In the genomic region with DNA sequence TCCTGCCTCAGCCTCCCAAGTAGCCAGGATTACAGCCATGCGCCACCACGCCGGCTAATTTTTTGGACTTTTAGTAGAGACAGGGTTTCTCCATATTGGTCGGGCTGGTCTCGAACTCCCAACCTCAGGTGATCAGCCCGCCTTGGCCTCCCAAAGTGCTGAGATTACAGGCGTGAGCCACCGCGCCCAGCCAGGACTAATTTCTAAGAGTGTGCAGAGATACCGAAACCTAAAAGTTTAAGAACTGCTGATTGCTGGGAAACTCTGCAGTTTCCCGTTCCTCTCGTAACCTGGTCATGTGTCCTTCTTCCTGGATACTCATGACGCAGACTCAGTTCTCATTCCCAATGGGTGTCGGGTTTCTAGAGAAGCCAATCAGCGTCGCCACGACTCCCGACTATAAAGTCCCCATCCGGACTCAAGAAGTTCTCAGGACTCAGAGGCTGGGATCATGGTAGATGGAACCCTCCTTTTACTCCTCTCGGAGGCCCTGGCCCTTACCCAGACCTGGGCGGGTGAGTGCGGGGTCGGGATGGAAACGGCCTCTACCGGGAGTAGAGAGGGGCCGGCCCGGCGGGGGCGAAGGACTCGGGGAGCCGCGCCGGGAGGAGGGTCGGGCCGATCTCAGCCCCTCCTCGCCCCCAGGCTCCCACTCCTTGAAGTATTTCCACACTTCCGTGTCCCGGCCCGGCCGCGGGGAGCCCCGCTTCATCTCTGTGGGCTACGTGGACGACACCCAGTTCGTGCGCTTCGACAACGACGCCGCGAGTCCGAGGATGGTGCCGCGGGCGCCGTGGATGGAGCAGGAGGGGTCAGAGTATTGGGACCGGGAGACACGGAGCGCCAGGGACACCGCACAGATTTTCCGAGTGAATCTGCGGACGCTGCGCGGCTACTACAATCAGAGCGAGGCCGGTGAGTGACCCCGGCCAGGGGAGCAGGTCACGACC, we compare ENCODE assay signal across 8 cellular contexts. TPM values are rescaled to one million over a fixed set of nuclear protein-coding genes. Genes with fewer than 3 reads are reported as not detected.
DNase-seq lines count a peak whose midpoint lies in the region; ATAC-seq and TF ChIP-seq lines count a peak whose summit lies in the region.

Gene HLA-E, plus strand, starts transcription at position 429 of the 950 bp plus-strand sequence. Its CDS starts 23 bp downstream, at position 452.

- peak within 1 kb of the TSS; percentile 95 for H3K27ac ChIP-seq in CD4-positive, alpha-beta T cell (ENCODE audit: low read depth, low read length)
- H3K27ac ChIP-seq in endodermal cell (ENCODE audit: low read depth, low read length): peak within 1 kb of the TSS; percentile 12
- no peak within 1 kb of the TSS for H3K27ac ChIP-seq in mesendoderm (ENCODE audit: low read depth, low read length)

- no peak within 1 kb of the TSS for H4K8ac ChIP-seq in mesendoderm (ENCODE audit: low read depth, low read length)

- H3K4me1 Mint-ChIP-seq in CD4-positive, alpha-beta T cell (ENCODE audit: low read depth): peaks cover 62% of the 10 kb centered on the region
- H3K4me1 Mint-ChIP-seq in activated CD8-positive, alpha-beta memory T cell treated with anti-CD3 and anti-CD28 coated beads, Interleukin-2, amount 10 ng/mL, durations not matched to agents 7 days and 5 days: peaks cover 50% of the 10 kb centered on the region
- peaks cover 4% of the 10 kb centered on the region for H3K4me1 Mint-ChIP-seq in endodermal cell

- H3K27ac Mint-ChIP-seq in CD4-positive, alpha-beta T cell: peak within 1 kb of the TSS; percentile 98
- peak within 1 kb of the TSS; percentile 98 for H3K27ac Mint-ChIP-seq in activated CD8-positive, alpha-beta memory T cell treated with anti-CD3 and anti-CD28 coated beads, Interleukin-2, amount 10 ng/mL, durations not matched to agents 7 days and 5 days
- peak within 1 kb of the TSS; percentile 94 for H3K27ac Mint-ChIP-seq in endodermal cell

- POLR2A ChIA-PET in CD4-positive, alpha-beta T cell (lab: Charles Lee): interaction anchor here (0.6 to 8.1 kb wide), 10 partner anchors 13 to 162 kb away, joined by 3 to 226 read pairs (median 41); no protein-coding TSS in a partner anchor

- H3K4me3 Mint-ChIP-seq in CD4-positive, alpha-beta T cell: peak within 1 kb of the TSS; percentile 100
- peak within 1 kb of the TSS; percentile 99 for H3K4me3 Mint-ChIP-seq in activated CD8-positive, alpha-beta memory T cell treated with anti-CD3 and anti-CD28 coated beads, Interleukin-2, amount 10 ng/mL, durations not matched to agents 7 days and 5 days
- peak within 1 kb of the TSS; percentile 80 for H3K4me3 Mint-ChIP-seq in endodermal cell

- H3K4me1 ChIP-seq in endodermal cell (ENCODE audit: control insufficient read depth, insufficient read depth, low read length) (no peaks in the 10 kb centered on the region), mesendoderm (ENCODE audit: control insufficient read depth, low read depth, low read length) (peaks cover 2% of the 10 kb centered on the region)

- H3K79me1 ChIP-seq in mesendoderm (ENCODE audit: low read length): peaks cover 1% of the 10 kb centered on the region

- WGBS in endodermal cell (ENCODE audit: insufficient coverage in 1 of 2, insufficient read length in 1 of 2), 2 experiments: 6 to 11% methylated on average over 31 to 69 of the region's 69 CpGs
- WGBS in mesendoderm (ENCODE audit: extremely low coverage, insufficient coverage, low lambda C conversion rate): no CpG with 5 or more reads among the region's 69 CpGs

- no peaks in the 10 kb centered on the region for H3K27me3 ChIP-seq in CD4-positive, alpha-beta T cell (ENCODE audit: control insufficient read depth, insufficient read depth, low read length)
- peaks cover 12% of the 10 kb centered on the region for H3K27me3 ChIP-seq in endodermal cell (ENCODE audit: control insufficient read depth, insufficient read depth, low read length, poor library complexity, severe bottlenecking)
- H3K27me3 ChIP-seq in mesendoderm (ENCODE audit: insufficient read depth, low read length, poor library complexity): no peaks in the 10 kb centered on the region

- H2BK15ac ChIP-seq in mesendoderm (replicated peaks; ENCODE audit: low read depth): no peak within 1 kb of the TSS

- peak within 1 kb of the TSS; percentile 85 for H3K4me2 ChIP-seq in mesendoderm (ENCODE audit: low read length)

- TF ChIP-seq CTCF in CD4-positive, alpha-beta T cell (IDR thresholded peaks at IDR 0.05): no peak
- TF ChIP-seq CTCF in endodermal cell (conservative IDR thresholded peaks at IDR 0.05): no peak

- peaks cover 55% of the 10 kb centered on the region for H3K36me3 Mint-ChIP-seq in CD4-positive, alpha-beta T cell (ENCODE audit: low read depth)
- H3K36me3 Mint-ChIP-seq in activated CD8-positive, alpha-beta memory T cell treated with anti-CD3 and anti-CD28 coated beads, Interleukin-2, amount 10 ng/mL, durations not matched to agents 7 days and 5 days: peaks cover 51% of the 10 kb centered on the region
- peaks cover 26% of the 10 kb centered on the region for H3K36me3 Mint-ChIP-seq in endodermal cell (ENCODE audit: low read depth)

- H3K9ac ChIP-seq in endodermal cell (ENCODE audit: extremely low read depth, low read length, poor library complexity, severe bottlenecking) (peak within 1 kb of the TSS; percentile 57), mesendoderm (ENCODE audit: low read length) (peak within 1 kb of the TSS; percentile 94)

- peaks cover 13% of the 10 kb centered on the region for H3K36me3 ChIP-seq in endodermal cell (ENCODE audit: control insufficient read depth, insufficient read depth, low read length)
- H3K36me3 ChIP-seq in mesendoderm (ENCODE audit: control insufficient read depth, insufficient read depth, low read length): no peaks in the 10 kb centered on the region

- H2BK5ac ChIP-seq in mesendoderm (ENCODE audit: low read length): no peak within 1 kb of the TSS

- intact Hi-C loops in CD4-positive, alpha-beta T cell (cut with DNase I, micrococcal nuclease): loop anchor here (1.0 to 2.0 kb wide), 4 partner anchors 19 to 228 kb away; partner anchors contain the start of genes MDC1 (in 1 of the 2), MRPS18B (in 1 of the 2) and PPP1R10 (in 1 of the 2)

- H3K56ac ChIP-seq in mesendoderm (ENCODE audit: low read length): peak within 1 kb of the TSS; percentile 97

- peak within 1 kb of the TSS; percentile 88 for H3K4me3 ChIP-seq in endodermal cell (ENCODE audit: low read length)
- H3K4me3 ChIP-seq in mesendoderm (ENCODE audit: low read length): peak within 1 kb of the TSS; percentile 89

- no peaks in the 10 kb centered on the region for H3K9me3 Mint-ChIP-seq in CD4-positive, alpha-beta T cell
- H3K9me3 Mint-ChIP-seq in activated CD8-positive, alpha-beta memory T cell treated with anti-CD3 and anti-CD28 coated beads, Interleukin-2, amount 10 ng/mL, durations not matched to agents 7 days and 5 days (ENCODE audit: low read depth): no peaks in the 10 kb centered on the region
- no peaks in the 10 kb centered on the region for H3K9me3 Mint-ChIP-seq in endodermal cell

- no peaks in the 10 kb centered on the region for H3K9me3 ChIP-seq in CD4-positive, alpha-beta T cell (ENCODE audit: control insufficient read depth, low read length)
- H3K9me3 ChIP-seq in endodermal cell (ENCODE audit: control insufficient read depth, low read length): no peaks in the 10 kb centered on the region

- no peak within 1 kb of the TSS for H2AK5ac ChIP-seq in mesendoderm (ENCODE audit: low read length)

- no peaks in the 10 kb centered on the region for H3K79me2 ChIP-seq in mesendoderm (ENCODE audit: control insufficient read depth, insufficient read depth, low read length)

- H3K23ac ChIP-seq in mesendoderm (ENCODE audit: low read length): peak within 1 kb of the TSS; percentile 89

- H3K27me3 Mint-ChIP-seq in CD4-positive, alpha-beta T cell: no peaks in the 10 kb centered on the region
- H3K27me3 Mint-ChIP-seq in activated CD8-positive, alpha-beta memory T cell treated with anti-CD3 and anti-CD28 coated beads, Interleukin-2, amount 10 ng/mL, durations not matched to agents 7 days and 5 days: peaks cover 2% of the 10 kb centered on the region
- peaks cover 23% of the 10 kb centered on the region for H3K27me3 Mint-ChIP-seq in endodermal cell (ENCODE audit: insufficient read depth)

- no peak within 1 kb of the TSS for H3K4ac ChIP-seq in mesendoderm (ENCODE audit: low read depth, low read length)

- CTCF ChIA-PET in CD4-positive, alpha-beta T cell (lab: Charles Lee): interaction anchor here (0.6 to 5.6 kb wide), 4 partner anchors 36 to 55 kb away, joined by 3 to 64 read pairs (median 5); no protein-coding TSS in a partner anchor
- CTCF ChIA-PET in activated CD8-positive, alpha-beta memory T cell treated with anti-CD3 and anti-CD28 coated beads, Interleukin-2, amount 10 ng/mL, durations not matched to agents 7 days and 5 days (lab: Charles Lee): interaction anchor here (3.0 to 10.0 kb wide), 6 partner anchors 21 to 106 kb away, joined by 20 to 305 read pairs (median 48); no protein-coding TSS in a partner anchor

- ATAC-seq in CD4-positive, alpha-beta T cell (ENCODE audit: poor library complexity): peak; percentile 80
- peak; percentile 75 for ATAC-seq in GM19438 (IDR thresholded peaks at IDR 0.05; ENCODE audit: low read depth, unreplicated experiment)
- peak; percentile 83 for ATAC-seq in activated CD8-positive, alpha-beta memory T cell treated with anti-CD3 and anti-CD28 coated beads, Interleukin-2, amount 10 ng/mL, durations not matched to agents 7 days and 5 days

- DNase-seq in CD4-positive, alpha-beta T cell: peak; percentile 74 to 92 (median 79)
- DNase-seq in HK-2 (ENCODE audit: unreplicated experiment) (peak; percentile 89), NOMO-1 (lab: John Stamatoyannopoulos, UW; ENCODE audit: unreplicated experiment in 2 of 2) (peak; percentile 86 to 100), endodermal cell (peak; percentile 96), mesendoderm (peak; percentile 100)
- DNase-seq in activated CD8-positive, alpha-beta memory T cell treated with anti-CD3 and anti-CD28 coated beads, Interleukin-2, amount 10 ng/mL, durations not matched to agents 7 days and 5 days: peak; percentile 96
- DNase-seq in stimulated activated CD8-positive, alpha-beta memory T cell treated with anti-CD3 and anti-CD28 coated beads, Interleukin-15, amount 100 ng/mL, for 1 hour (ENCODE audit: low read depth): peak; percentile 74

- H4K5ac ChIP-seq in mesendoderm (ENCODE audit: low read length): no peak within 1 kb of the TSS

- H2BK120ac ChIP-seq in mesendoderm (ENCODE audit: low read depth, low read length): no peak within 1 kb of the TSS

- peak within 1 kb of the TSS; percentile 2 for H3K18ac ChIP-seq in mesendoderm (ENCODE audit: low read length)

RNA-seq across cellular contexts. Expression of gene HLA-E, which starts in this region (rescaled TPM):
- 1,000 to 10,000 TPM; 1,136 to 1,173 TPM for total RNA-seq in CD4-positive, alpha-beta T cell
- total RNA-seq in activated CD8-positive, alpha-beta memory T cell treated with anti-CD3 and anti-CD28 coated beads, Interleukin-2, amount 10 ng/mL, durations not matched to agents 7 days and 5 days: 100 to 1,000 TPM; 395 to 602 TPM
- total RNA-seq in endodermal cell: 10 to 100 TPM; 31.7 to 38.4 TPM
- polyA plus RNA-seq in endodermal cell (2013, experiment 1 of 2): 22.1 TPM
- 24.1 TPM for polyA plus RNA-seq in endodermal cell (2013, experiment 2 of 2)
- polyA plus RNA-seq in mesendoderm (2013, experiment 1 of 2): 13.9 TPM
- polyA plus RNA-seq in mesendoderm (2013, experiment 2 of 2): 13.3 TPM

Comparison
In these comparisons a context has a peak if more than half of its experiments do, and no peak if none do; other contexts are left out.
1. RNA of gene HLA-E (total RNA-seq): 1,136 to 1,173 TPM in CD4-positive, alpha-beta T cell and 395 to 602 TPM in activated CD8-positive, alpha-beta memory T cell treated with anti-CD3 and anti-CD28 coated beads, Interleukin-2, amount 10 ng/mL, durations not matched to agents 7 days and 5 days; 31.7 to 38.4 TPM in endodermal cell; every median in the first group is over 10 times any median in the second.
2. Peak in every context shown above with its lines, with median percentiles within 50 percentile points of each other: ATAC-seq, DNase-seq, H3K27ac Mint-ChIP-seq and H3K4me3 Mint-ChIP-seq.